In the genomic region with DNA sequence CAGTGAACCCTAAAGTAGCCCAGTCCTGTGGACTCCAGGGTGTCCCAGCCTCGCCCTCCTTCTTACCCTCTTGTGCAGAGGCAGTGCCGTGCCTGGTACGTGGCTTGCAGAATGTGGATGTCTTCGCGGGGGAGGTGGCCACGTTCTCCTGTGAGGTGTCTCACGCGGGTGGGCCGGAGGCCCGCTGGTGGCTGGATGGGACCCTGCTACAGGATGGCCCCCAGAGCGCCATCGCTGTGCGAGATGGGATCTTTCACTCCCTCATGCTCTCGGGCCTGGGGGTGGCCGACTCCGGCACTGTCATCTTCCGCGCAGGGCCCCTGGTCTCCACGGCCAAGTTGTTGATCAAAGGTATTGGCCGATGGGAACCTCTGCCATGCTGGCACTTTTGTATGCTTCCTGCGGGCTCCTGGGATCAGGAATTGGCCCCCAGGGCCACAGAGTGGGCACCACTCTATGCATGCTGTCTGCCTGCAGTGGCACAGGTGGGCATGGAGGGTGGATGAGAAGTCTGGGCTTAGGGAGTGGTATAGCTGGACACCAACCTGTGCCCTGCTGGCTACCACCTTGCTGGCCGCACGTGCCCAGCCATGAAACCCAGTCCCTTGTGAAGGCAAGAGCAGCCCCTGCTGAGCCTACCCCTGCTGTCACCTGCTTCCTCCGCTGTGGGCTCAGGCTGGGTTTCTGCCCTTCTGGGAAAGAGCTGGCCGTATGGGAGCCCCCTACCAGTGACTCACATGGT, we compare ENCODE assay signal across 1 cellular context.
TF ChIP-seq lines count a peak whose summit lies in the region.

No MANE protein-coding gene starts in this region.

TF ChIP-seq in SK-N-SH, 30 proteins besides CTCF, POLR2A, EP300 and RAD21 (continued from another document):
- TF ChIP-seq, protein P1, sequence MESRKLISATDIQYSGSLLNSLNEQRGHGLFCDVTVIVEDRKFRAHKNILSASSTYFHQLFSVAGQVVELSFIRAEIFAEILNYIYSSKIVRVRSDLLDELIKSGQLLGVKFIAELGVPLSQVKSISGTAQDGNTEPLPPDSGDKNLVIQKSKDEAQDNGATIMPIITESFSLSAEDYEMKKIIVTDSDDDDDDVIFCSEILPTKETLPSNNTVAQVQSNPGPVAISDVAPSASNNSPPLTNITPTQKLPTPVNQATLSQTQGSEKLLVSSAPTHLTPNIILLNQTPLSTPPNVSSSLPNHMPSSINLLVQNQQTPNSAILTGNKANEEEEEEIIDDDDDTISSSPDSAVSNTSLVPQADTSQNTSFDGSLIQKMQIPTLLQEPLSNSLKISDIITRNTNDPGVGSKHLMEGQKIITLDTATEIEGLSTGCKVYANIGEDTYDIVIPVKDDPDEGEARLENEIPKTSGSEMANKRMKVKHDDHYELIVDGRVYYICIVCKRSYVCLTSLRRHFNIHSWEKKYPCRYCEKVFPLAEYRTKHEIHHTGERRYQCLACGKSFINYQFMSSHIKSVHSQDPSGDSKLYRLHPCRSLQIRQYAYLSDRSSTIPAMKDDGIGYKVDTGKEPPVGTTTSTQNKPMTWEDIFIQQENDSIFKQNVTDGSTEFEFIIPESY (IDR thresholded peaks at IDR 0.05; ENCODE audit: borderline replicate concordance, low read depth), result no peak
- no peak for TF ChIP-seq JUND (IDR thresholded peaks at IDR 0.05)
